2 cellular contexts compared by ENCODE assay signal in the genomic region with DNA sequence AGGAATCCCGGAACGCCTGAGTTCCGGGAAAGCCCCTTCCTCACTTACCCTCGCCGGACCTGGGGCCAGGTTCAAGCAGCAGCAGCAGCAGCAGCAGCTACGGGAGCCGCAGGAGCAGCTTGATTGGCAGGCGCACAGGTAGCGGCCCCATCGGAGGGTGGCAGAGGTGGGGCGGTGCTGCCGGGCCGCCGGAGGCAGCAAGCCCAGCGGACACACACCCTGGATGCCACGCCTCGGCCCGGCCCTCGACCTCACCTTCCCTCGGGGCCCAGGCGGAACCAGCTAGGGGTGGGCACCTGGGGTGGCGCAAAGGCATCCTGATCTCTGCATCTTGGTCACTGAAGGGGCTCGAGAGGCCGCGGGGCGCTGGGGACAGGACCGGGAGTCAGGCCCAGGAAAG. TPM values are rescaled to one million over a fixed set of nuclear protein-coding genes. Genes with fewer than 3 reads are reported as not detected.
"Had no signal": no experiment of that assay in that cellular context is flagged by ENCODE, and none has a peak within 500 bp of the region (broad histone marks: within the 10 kb centered on the region; RNA-seq: fewer than 3 reads in every experiment).

No MANE protein-coding gene starts in this region.

RNA-seq across cellular contexts. Expression of a gene that starts 11.0 kb away (rescaled TPM):
- total RNA-seq: endothelial cell of umbilical vein, gastrocnemius medialis had no signal
